15 cellular contexts compared by ENCODE assay signal in the genomic region with DNA sequence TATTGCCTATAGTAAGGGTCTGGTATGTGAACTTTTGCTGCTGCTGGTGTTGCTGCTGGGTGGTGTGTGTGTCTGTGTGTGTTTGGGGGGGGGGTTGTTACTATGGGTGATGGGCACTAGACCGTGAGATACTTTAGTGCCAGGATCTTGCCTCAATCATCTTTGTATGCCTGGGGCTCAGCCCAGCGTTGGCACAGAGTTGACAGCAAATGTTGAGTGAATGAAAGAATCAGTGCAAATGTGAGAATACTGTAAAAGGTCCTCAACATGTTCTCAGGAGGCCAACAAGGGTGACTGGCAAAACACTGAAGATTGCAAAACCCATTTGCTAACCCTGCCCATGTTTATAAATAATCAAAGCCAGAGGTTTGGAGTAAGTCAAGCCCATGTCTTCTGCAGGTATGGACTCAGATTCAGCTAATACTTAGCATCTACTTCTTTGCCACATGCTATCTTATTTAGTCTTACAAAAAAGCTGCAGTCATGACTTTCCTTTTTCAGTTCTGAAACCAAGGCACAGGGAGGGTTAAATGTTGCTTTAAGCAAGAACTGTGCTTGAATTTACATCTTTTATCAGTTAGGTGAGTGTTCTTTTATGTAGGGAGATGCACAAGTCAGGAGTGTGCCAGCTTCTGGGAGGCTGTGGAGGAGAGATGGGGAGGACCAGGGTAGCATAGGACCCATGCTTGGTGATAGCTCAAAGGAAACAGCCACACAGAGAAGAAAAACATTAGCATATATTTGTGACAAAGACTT.
DNase-seq lines count a peak whose midpoint lies in the region; ATAC-seq and TF ChIP-seq lines count a peak whose summit lies in the region.
"Had no signal": no experiment of that assay in that cellular context is flagged by ENCODE, and none has a peak within 500 bp of the region (broad histone marks: within the 10 kb centered on the region; RNA-seq: fewer than 3 reads in every experiment).

No MANE protein-coding gene starts in this region.

- TF ChIP-seq CTCF in GM12865 (IDR thresholded peaks at IDR 0.05; ENCODE audit: insufficient read depth, low read depth, low read length, missing control alignments): no peak
- TF ChIP-seq CTCF in OCI-LY1 (IDR thresholded peaks at IDR 0.05; ENCODE audit: low read length): no peak
- TF ChIP-seq CTCF in dorsolateral prefrontal cortex (IDR thresholded peaks at IDR 0.05 in 54 of 56, conservative IDR thresholded peaks at IDR 0.05 in 2 of 56; ENCODE audit: low read depth in 1 of 56, partially characterized antibody in 56 of 56): no peak

- H3K9me3 ChIP-seq in OCI-LY1 (ENCODE audit: low read length): no peaks in the 10 kb centered on the region
- H3K9me3 ChIP-seq in effector memory CD4-positive, alpha-beta T cell (ENCODE audit: control insufficient read depth, low read length): no peaks in the 10 kb centered on the region

- H4K20me1 ChIP-seq in OCI-LY1 (ENCODE audit: insufficient read depth, low read length): no peaks in the 10 kb centered on the region

- H3K4me3 ChIP-seq in GM12865 (ENCODE audit: low read depth, low read length): no peak overlapping the region
- peak overlapping the region; percentile 4 for H3K4me3 ChIP-seq in OCI-LY1 (ENCODE audit: low read depth, low read length, poor library complexity, severe bottlenecking)
- H3K4me3 ChIP-seq in dorsolateral prefrontal cortex: no peak overlapping the region
- no peak overlapping the region for H3K4me3 ChIP-seq in effector memory CD4-positive, alpha-beta T cell (ENCODE audit: insufficient read depth, low read depth, low read length, poor library complexity, severe bottlenecking)

- H3F3A ChIP-seq in OCI-LY1 (ENCODE audit: insufficient read depth, low read length): peaks cover 10% of the 10 kb centered on the region; the same call in 1 of the 2 replicates

- no peaks in the 10 kb centered on the region for H3K27me3 ChIP-seq in OCI-LY1 (ENCODE audit: insufficient read depth, low read length)
- H3K27me3 ChIP-seq in dorsolateral prefrontal cortex: peaks cover 0 to 3% (median 0%) of the 10 kb centered on the region in 45 donors
- H3K27me3 ChIP-seq in effector memory CD4-positive, alpha-beta T cell (replicated peaks; ENCODE audit: control insufficient read depth, insufficient read depth, low read length, poor library complexity, severe bottlenecking): no peaks in the 10 kb centered on the region

- no peaks in the 10 kb centered on the region for H3K79me2 ChIP-seq in OCI-LY1 (ENCODE audit: insufficient read depth, low read length)

- peak; percentile 7 for ATAC-seq in GM19452 (IDR thresholded peaks at IDR 0.05; ENCODE audit: unreplicated experiment)
- peak; percentile 4 for ATAC-seq in HG03045 (IDR thresholded peaks at IDR 0.05; ENCODE audit: unreplicated experiment)
- ATAC-seq: Right ventricle myocardium inferior had no signal

- no peak overlapping the region for H2AFZ ChIP-seq in OCI-LY1 (ENCODE audit: low read length)

- peak; percentile 59 for DNase-seq in GM12865 (ENCODE audit: low read depth)
- no peak for DNase-seq in glomerular visceral epithelial cell (ENCODE audit: extremely low spot score)
- no peak for DNase-seq in dorsolateral prefrontal cortex
- no peak for DNase-seq in activated naive CD8-positive, alpha-beta T cell treated with anti-CD3 and anti-CD28 coated beads for 36 hours
- no peak for DNase-seq in effector memory CD4-positive, alpha-beta T cell
- DNase-seq: activated gamma-delta T cell treated with Interleukin-2 at 50 U/mL for 16 hours; HCEC 1CT; IMR-90; nephron progenitor cell; stimulated activated naive CD4-positive, alpha-beta T cell had no signal

- no peak overlapping the region for H3K27ac Mint-ChIP-seq in activated naive CD8-positive, alpha-beta T cell treated with anti-CD3 and anti-CD28 coated beads for 36 hours
- H3K27ac Mint-ChIP-seq: nephron progenitor cell had no signal

- peak overlapping the region; percentile 84 for H3K4me2 ChIP-seq in OCI-LY1 (ENCODE audit: low read length)

- peaks cover 100% of the 10 kb centered on the region for H3K4me1 ChIP-seq in OCI-LY1 (ENCODE audit: insufficient read depth, low read length, severe bottlenecking)
- H3K4me1 ChIP-seq in effector memory CD4-positive, alpha-beta T cell (ENCODE audit: control insufficient read depth, insufficient read depth, low read length, poor library complexity, severe bottlenecking): no peaks in the 10 kb centered on the region

- H3K9me2 ChIP-seq in OCI-LY1 (ENCODE audit: low read depth, low read length): no peaks in the 10 kb centered on the region

- H3K9me3 Mint-ChIP-seq in activated naive CD8-positive, alpha-beta T cell treated with anti-CD3 and anti-CD28 coated beads for 36 hours: no peaks in the 10 kb centered on the region
- H3K9me3 Mint-ChIP-seq: central memory CD8-positive, alpha-beta T cell had no signal

- H3K36me3 ChIP-seq in OCI-LY1 (ENCODE audit: insufficient read depth, low read length): no peaks in the 10 kb centered on the region
- H3K36me3 ChIP-seq in effector memory CD4-positive, alpha-beta T cell (ENCODE audit: control insufficient read depth, insufficient read depth, low read length): no peaks in the 10 kb centered on the region

- no peaks in the 10 kb centered on the region for H3K36me3 Mint-ChIP-seq in activated naive CD8-positive, alpha-beta T cell treated with anti-CD3 and anti-CD28 coated beads for 36 hours

- intact Hi-C loops in dorsolateral prefrontal cortex (cut with DNase I): no loop called here

- H3K27ac ChIP-seq in OCI-LY1 (ENCODE audit: low read depth, low read length, poor library complexity, severe bottlenecking) (peak overlapping the region; percentile 99), dorsolateral prefrontal cortex (no peak overlapping the region)
- no peak overlapping the region for H3K27ac ChIP-seq in effector memory CD4-positive, alpha-beta T cell (ENCODE audit: insufficient read depth, low read length, poor library complexity, severe bottlenecking)

- H3K9ac ChIP-seq in OCI-LY1 (ENCODE audit: low read length): peak overlapping the region; percentile 84

- H3K4me1 Mint-ChIP-seq in activated naive CD8-positive, alpha-beta T cell treated with anti-CD3 and anti-CD28 coated beads for 36 hours: peaks cover 6% of the 10 kb centered on the region

- no peak overlapping the region for H3K4me3 Mint-ChIP-seq in activated naive CD8-positive, alpha-beta T cell treated with anti-CD3 and anti-CD28 coated beads for 36 hours
- H3K4me3 Mint-ChIP-seq: central memory CD8-positive, alpha-beta T cell; nephron progenitor cell had no signal

- H3K27me3 Mint-ChIP-seq in activated naive CD8-positive, alpha-beta T cell treated with anti-CD3 and anti-CD28 coated beads for 36 hours: peaks cover 6% of the 10 kb centered on the region
